Comparison of ENCODE assay signal across 10 cellular contexts in the genomic region with DNA sequence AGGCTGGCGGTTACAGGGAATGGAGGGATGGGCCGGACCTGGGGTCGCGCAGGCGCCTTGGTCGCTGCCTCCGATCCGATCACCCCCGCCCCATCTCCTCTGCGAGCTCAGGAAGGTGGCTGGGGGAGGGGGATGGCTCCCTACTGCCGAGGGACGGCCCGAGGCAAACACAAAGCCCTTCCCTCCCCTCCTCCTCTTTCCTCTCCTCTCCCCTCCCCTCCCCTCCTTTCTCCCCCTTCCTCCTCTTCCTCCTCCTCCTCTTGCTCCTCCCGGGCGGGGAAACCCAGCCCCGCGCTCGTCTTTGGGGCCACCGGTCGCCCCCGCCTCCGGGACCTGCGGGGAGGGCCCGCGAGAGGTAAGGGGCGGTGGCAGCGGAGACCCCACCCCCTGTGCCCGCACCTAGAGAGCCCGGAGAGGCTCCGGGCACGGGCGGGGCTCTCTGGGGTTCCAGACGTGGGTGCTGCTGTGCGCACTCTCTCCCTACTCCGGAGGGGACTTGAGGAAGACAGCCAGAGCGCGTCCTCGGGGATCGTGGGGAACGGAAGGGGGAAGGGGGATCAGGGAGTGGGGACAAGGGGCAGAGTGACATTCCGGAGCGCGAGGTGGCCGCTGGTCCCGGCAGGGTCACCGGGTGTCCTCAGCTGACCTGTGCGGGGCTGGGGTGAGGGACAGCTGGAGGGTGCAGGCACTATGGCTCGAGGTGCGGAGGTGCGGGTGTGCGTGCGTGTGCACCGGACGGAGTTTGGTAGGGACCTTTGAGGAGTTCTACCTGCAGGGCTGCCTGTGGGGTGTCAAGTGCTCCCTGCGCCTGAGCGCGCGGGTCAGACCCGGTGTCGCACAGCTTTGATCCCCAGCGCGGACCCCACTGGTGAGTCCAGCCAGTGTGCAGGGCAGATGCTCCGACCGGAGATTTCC. TPM values are rescaled to one million over a fixed set of nuclear protein-coding genes. Genes with fewer than 3 reads are reported as not detected.
DNase-seq lines count a peak whose midpoint lies in the region; ATAC-seq, FAIRE-seq and TF ChIP-seq lines count a peak whose summit lies in the region.
"Had no signal": no experiment of that assay in that cellular context is flagged by ENCODE, and none has a peak within 500 bp of the region (broad histone marks: within the 10 kb centered on the region; RNA-seq: fewer than 3 reads in every experiment).

Gene RIN2, plus strand, starts transcription at position 286 of the 915 bp plus-strand sequence. CDS start 131,344 bp downstream, outside the sequence.

- H3K4me1 Mint-ChIP-seq in astrocyte (ENCODE audit: low read depth, unreplicated experiment) = peaks cover 15% of the 10 kb centered on the region
- peaks cover 48% of the 10 kb centered on the region for H3K4me1 Mint-ChIP-seq in osteocyte (ENCODE audit: unreplicated experiment)
- H3K4me1 Mint-ChIP-seq: central memory CD8-positive, alpha-beta T cell had no signal

- ATAC-seq in left ventricle myocardium superior = peak; percentile 86
- no peak for ATAC-seq in GM19351 (IDR thresholded peaks at IDR 0.05; ENCODE audit: unreplicated experiment)

- H3K27ac ChIP-seq in astrocyte (ENCODE audit: low read depth, low read length) = peak within 1 kb of the TSS; percentile 45

- peak within 1 kb of the TSS; percentile 91 for H3K27ac Mint-ChIP-seq in astrocyte (ENCODE audit: unreplicated experiment)
- peak within 1 kb of the TSS; percentile 97 for H3K27ac Mint-ChIP-seq in osteocyte (ENCODE audit: unreplicated experiment)

- peak within 1 kb of the TSS; percentile 91 for H3K4me3 Mint-ChIP-seq in astrocyte (ENCODE audit: unreplicated experiment)
- H3K4me3 Mint-ChIP-seq in osteocyte (ENCODE audit: unreplicated experiment) = peak within 1 kb of the TSS; percentile 91
- H3K4me3 Mint-ChIP-seq: central memory CD8-positive, alpha-beta T cell had no signal

- peak; percentile 5 for DNase-seq in activated CD4-positive, alpha-beta T cell treated with anti-CD3 and anti-CD28 coated beads for 48 hours
- DNase-seq in activated CD4-positive, alpha-beta T cell treated with anti-CD3 and anti-CD28 coated beads for 1 hour = no peak
- DNase-seq in NCI-H2196 treated with DMSO at 0.1 percent for 48 hours (lab: John Stamatoyannopoulos, UW; ENCODE audit: unreplicated experiment) = peak; percentile 62
- DNase-seq in astrocyte (ENCODE audit: low read depth) = peak; percentile 78
- DNase-seq in left ventricle myocardium superior = peak; percentile 94
- peak; percentile 96 for DNase-seq in osteocyte (ENCODE audit: extremely low spot score, unreplicated experiment)
- no peak for DNase-seq in NAMALWA (ENCODE audit: low spot score)

- H3K36me3 Mint-ChIP-seq in astrocyte (ENCODE audit: low read depth, unreplicated experiment) (peaks cover 1% of the 10 kb centered on the region), osteocyte (ENCODE audit: unreplicated experiment) (peaks cover 8% of the 10 kb centered on the region)

- H2AFZ ChIP-seq in astrocyte (ENCODE audit: low read depth, low read length) = peak within 1 kb of the TSS; percentile 84

- H4K20me1 ChIP-seq in astrocyte (ENCODE audit: insufficient read depth, low read length) = peaks cover 17% of the 10 kb centered on the region

- no peaks in the 10 kb centered on the region for H3K27me3 ChIP-seq in astrocyte (ENCODE audit: insufficient read depth, low read length)

- H3K27me3 Mint-ChIP-seq in astrocyte (ENCODE audit: low read depth, unreplicated experiment) (peaks cover 2% of the 10 kb centered on the region), osteocyte (ENCODE audit: unreplicated experiment) (no peaks in the 10 kb centered on the region)

- TF ChIP-seq CTCF in astrocyte (IDR thresholded peaks at IDR 0.05; ENCODE audit: insufficient read depth, low read depth, low read length) (no peak), osteocyte (IDR thresholded peaks at IDR 0.05) (no peak)

- H3K4me3 ChIP-seq in astrocyte (ENCODE audit: insufficient read depth, low read depth, low read length) = peak within 1 kb of the TSS; percentile 81

- H3K9me3 ChIP-seq in astrocyte (ENCODE audit: insufficient read depth, low read depth, low read length) = no peaks in the 10 kb centered on the region

- FAIRE-seq in astrocyte (lab: Jason Lieb, UNC) = no peak
- FAIRE-seq: G401.6 had no signal

- intact Hi-C loops in left ventricle myocardium superior (cut with micrococcal nuclease) = no loop called here

- H3K36me3 ChIP-seq in astrocyte (ENCODE audit: insufficient read depth, low read length) = no peaks in the 10 kb centered on the region

- peaks cover 7% of the 10 kb centered on the region for H3K79me2 ChIP-seq in astrocyte (ENCODE audit: insufficient read depth, low read length)

- H3K4me2 ChIP-seq in astrocyte (ENCODE audit: low read length) = peak within 1 kb of the TSS; percentile 98

- H3K9ac ChIP-seq in astrocyte (ENCODE audit: low read length) = peak within 1 kb of the TSS; percentile 87

- H3K9me3 Mint-ChIP-seq in astrocyte (ENCODE audit: unreplicated experiment) (no peaks in the 10 kb centered on the region), osteocyte (ENCODE audit: unreplicated experiment) (no peaks in the 10 kb centered on the region)
- H3K9me3 Mint-ChIP-seq: central memory CD8-positive, alpha-beta T cell had no signal

- peaks cover 10% of the 10 kb centered on the region for H3K4me1 ChIP-seq in astrocyte (ENCODE audit: insufficient read depth, low read length)

RNA-seq across cellular contexts. Expression of gene RIN2, which starts in this region (rescaled TPM):
- total RNA-seq in astrocyte (21.2 and 22.8 TPM in 2 replicates), left ventricle myocardium superior (64.0 TPM), osteocyte (47.0 and 55.5 TPM in 2 replicates)

Comparison
In these comparisons a context has a peak if more than half of its experiments do, and no peak if none do; other contexts are left out.
1. DNase-seq: peak in activated CD4-positive, alpha-beta T cell treated with anti-CD3 and anti-CD28 coated beads for 48 hours (single experiment), NCI-H2196 treated with DMSO at 0.1 percent for 48 hours (single experiment), astrocyte (single experiment), left ventricle myocardium superior (single experiment) and osteocyte (single experiment); none in activated CD4-positive, alpha-beta T cell treated with anti-CD3 and anti-CD28 coated beads for 1 hour (single experiment) and NAMALWA (single experiment).